8 cellular contexts compared by ENCODE assay signal in genomic region chr12:58176296-58176869, GRCh38.
DNase-seq lines count a peak whose midpoint lies in the region; ATAC-seq and TF ChIP-seq lines count a peak whose summit lies in the region.

No MANE protein-coding gene starts in this region.

- TF ChIP-seq EP300 in gastroesophageal sphincter (IDR thresholded peaks at IDR 0.05), result no peak

- H3K9me3 Mint-ChIP-seq in natural killer cell, result no peaks in the 10 kb centered on the region

- TF ChIP-seq CTCF in HCT116 (IDR thresholded peaks at IDR 0.05 in 2 of 3, conservative IDR thresholded peaks at IDR 0.05 in 1 of 3; ENCODE audit: borderline replicate concordance in 1 of 3, insufficient read depth in 1 of 3, low read depth in 2 of 3, low read length in 2 of 3) (peak; percentile 26 to 61 (median 58); a peak in 5 of 6 replicates), gastroesophageal sphincter (IDR thresholded peaks at IDR 0.05) (peak in 3 of 4 experiments; percentile 11 to 49 (median 20)), natural killer cell (IDR thresholded peaks at IDR 0.05) (no peak)

- no peak overlapping the region for H3K4me3 Mint-ChIP-seq in natural killer cell

- H2AFZ ChIP-seq in HCT116 (ENCODE audit: low read depth, low read length, poor library complexity, severe bottlenecking), result peak overlapping the region; percentile 2

- CTCF ChIA-PET in HCT116 (lab: Charles Lee), result interaction anchor here (1.4 kb wide), 1 partner anchor 12 kb away, joined by 5 read pairs; no protein-coding TSS in a partner anchor

- H3K79me2 ChIP-seq in HCT116 (ENCODE audit: insufficient read depth, low read length), result no peaks in the 10 kb centered on the region

- RAD21 ChIA-PET in HCT116 (lab: Charles Lee; ENCODE audit: low non-redundant PET in 1 of 2, low total read pairs in 2 of 2, uncharacterized antibody in 2 of 2, unreplicated experiment in 2 of 2), result no interaction called here

- H3K4me3 ChIP-seq in HCT116 (replicated peaks in 1 of 2; ENCODE audit: low read depth in 1 of 2, low read length in 2 of 2), result no peak overlapping the region
- no peak overlapping the region for H3K4me3 ChIP-seq in gastroesophageal sphincter

- H3K4me1 ChIP-seq in HCT116 (ENCODE audit: control insufficient read depth in 1 of 2, insufficient read depth in 2 of 2, low read length in 2 of 2) (no peaks in the 10 kb centered on the region), gastroesophageal sphincter (peaks cover 0 to 43% (median 0%) of the 10 kb centered on the region in 3 donors)

- peak; percentile 92 for ATAC-seq in HCT116
- ATAC-seq in gastroesophageal sphincter, result no peak
- no peak for ATAC-seq in HG02885 (IDR thresholded peaks at IDR 0.05; ENCODE audit: poor library complexity, unreplicated experiment)
- ATAC-seq in natural killer cell, result no peak

- BruUV-seq in HCT116 (replicated peaks; lab: Mats Ljungman, UMichigan), result no TSS peak

- POLR2A ChIA-PET in HCT116 (lab: Charles Lee), result no interaction called here

- no peaks in the 10 kb centered on the region for H3K27me3 ChIP-seq in HCT116 (ENCODE audit: insufficient read depth, low read length)
- no peaks in the 10 kb centered on the region for H3K27me3 ChIP-seq in gastroesophageal sphincter

- H3K9me3 ChIP-seq in HCT116 (ENCODE audit: control insufficient read depth in 1 of 2, insufficient read depth in 1 of 2, low read depth in 1 of 2, low read length in 2 of 2) (no peaks in the 10 kb centered on the region), gastroesophageal sphincter (no peaks in the 10 kb centered on the region)

- H3K9me2 ChIP-seq in HCT116 (ENCODE audit: insufficient read depth), result no peaks in the 10 kb centered on the region

- H3K27ac Mint-ChIP-seq in natural killer cell, result no peak overlapping the region

- no peak for TF ChIP-seq RAD21 in HCT116 (IDR thresholded peaks at IDR 0.05; ENCODE audit: low read depth)

- H3K36me3 ChIP-seq in HCT116 (ENCODE audit: control insufficient read depth in 1 of 2, insufficient read depth in 2 of 2, low read length in 2 of 2), result no peaks in the 10 kb centered on the region
- no peaks in the 10 kb centered on the region for H3K36me3 ChIP-seq in gastroesophageal sphincter

- H3K9ac ChIP-seq in HCT116 (ENCODE audit: low read length), result no peak overlapping the region

- in situ Hi-C loops in Caki2 (cut with HindIII; ENCODE audit: low pct_unique_long_range_greater_than_20kb, low sequenced_read_pairs), result no loop called here

- WGBS in gastroesophageal sphincter (ENCODE audit: low coverage in 1 of 2), 2 donors, result 64 to 65% methylated on average over 4 to 5 of the region's 7 CpGs

- no peak overlapping the region for H3K4me2 ChIP-seq in HCT116 (ENCODE audit: low read length)

- no peaks in the 10 kb centered on the region for H3K36me3 Mint-ChIP-seq in natural killer cell

- H4K20me1 ChIP-seq in HCT116 (ENCODE audit: insufficient read depth), result no peaks in the 10 kb centered on the region

- intact Hi-C loops in HCT116 (cut with micrococcal nuclease), result no loop called here
- intact Hi-C loops in natural killer cell (cut with micrococcal nuclease), result no loop called here

- H3K4me1 Mint-ChIP-seq in natural killer cell, result no peaks in the 10 kb centered on the region

- DNase-seq in Caki2 (ENCODE audit: low read depth), result peak; percentile 18
- peak; percentile 19 for DNase-seq in HCT116 (ENCODE audit: low read depth, low spot score)
- DNase-seq in RPMI7951 (ENCODE audit: low read depth), result peak; percentile 53
- peak; percentile 9 for DNase-seq in stromal cell of bone marrow (ENCODE audit: low read depth)
- DNase-seq in natural killer cell, result no peak
- no peak for DNase-seq in activated T-cell treated with anti-CD3 and anti-CD28 coated beads, Interleukin-2, amount 50 U/mL, for 48 hours

- no peak overlapping the region for H3K27ac ChIP-seq in HCT116 (ENCODE audit: low read depth, low read length)
- H3K27ac ChIP-seq in gastroesophageal sphincter, result peak overlapping the region in 1 of 4 donors; percentile 25

- TF ChIP-seq POLR2A in HCT116 (IDR thresholded peaks at IDR 0.05; ENCODE audit: borderline replicate concordance, extremely low read depth, insufficient read depth, insufficient read length), result no peak
- no peak for TF ChIP-seq POLR2A in gastroesophageal sphincter (IDR thresholded peaks at IDR 0.05)

- H3K27me3 Mint-ChIP-seq in natural killer cell (ENCODE audit: low read depth in 2 of 2), result peaks cover 3 to 16% of the 10 kb centered on the region in 2 donors

TF ChIP-seq in HCT116, 20 proteins besides CTCF, POLR2A, EP300 and RAD21:
- TF ChIP-seq ZFX (IDR thresholded peaks at IDR 0.05) (no peak), SIN3A (IDR thresholded peaks at IDR 0.05; ENCODE audit: low read depth) (no peak), SRF (IDR thresholded peaks at IDR 0.05; ENCODE audit: low read depth) (no peak), ELF1 (IDR thresholded peaks at IDR 0.05; ENCODE audit: borderline replicate concordance, low read depth) (no peak), JUND (IDR thresholded peaks at IDR 0.05) (no peak), CBX3 (IDR thresholded peaks at IDR 0.05; ENCODE audit: low read depth) (no peak), SP1 (IDR thresholded peaks at IDR 0.05; ENCODE audit: low read depth) (no peak), FOSL1 (IDR thresholded peaks at IDR 0.05; ENCODE audit: low read depth) (no peak), MAX (IDR thresholded peaks at IDR 0.05) (no peak), YY1 (IDR thresholded peaks at IDR 0.05; ENCODE audit: extremely low read depth, insufficient replicate concordance, low read depth, low read length) (no peak), EGR1 (IDR thresholded peaks at IDR 0.05; ENCODE audit: low read depth) (no peak), ZNF274 (IDR thresholded peaks at IDR 0.05; ENCODE audit: low read depth, low read length) (no peak), EZH2phosphoT487 (IDR thresholded peaks at IDR 0.05; ENCODE audit: borderline replicate concordance) (no peak)

Comparison
In these comparisons a context has a peak if more than half of its experiments do, and no peak if none do; other contexts are left out.
1. DNase-seq: peak in Caki2 (single experiment), HCT116 (single experiment), RPMI7951 (single experiment) and stromal cell of bone marrow (single experiment); none in natural killer cell (single experiment) and activated T-cell treated with anti-CD3 and anti-CD28 coated beads, Interleukin-2, amount 50 U/mL, for 48 hours (0 of 2).